In genomic region chr7:5215313-5215712, GRCh38 we compare ENCODE assay signal across 14 cellular contexts.
"Had no signal": no experiment of that assay in that cellular context is flagged by ENCODE, and none has a peak within 500 bp of the region (broad histone marks: within the 10 kb centered on the region; RNA-seq: fewer than 3 reads in every experiment).

No MANE protein-coding gene starts in this region.

- H3K9me3 ChIP-seq: upper lobe of left lung had no signal

- H3K27ac ChIP-seq: foreskin keratinocyte, parathyroid adenoma, upper lobe of left lung had no signal

- H3K27me3 ChIP-seq: foreskin keratinocyte, upper lobe of left lung had no signal

- H3K4me1 ChIP-seq: foreskin keratinocyte, parathyroid adenoma had no signal

- H3K9ac ChIP-seq: parathyroid adenoma had no signal

- DNase-seq: activated CD4-positive, alpha-beta memory T cell treated with anti-CD3 and anti-CD28 coated beads for 36 hours; activated CD4-positive, alpha-beta T cell treated with anti-CD3 and anti-CD28 coated beads for 4 hours; activated gamma-delta T cell treated with Interleukin-2 at 50 U/mL for 16 hours; dermis blood vessel endothelial cell; effector CD8-positive, alpha-beta T cell; foreskin keratinocyte; hippocampal formation; kidney glomerular epithelial cell; nucleus accumbens; stimulated activated CD4-positive, alpha-beta T cell treated with anti-CD3 and anti-CD28 coated beads, Interleukin-4, amount 100 ng/mL, for 24 hours; stimulated activated naive CD8-positive, alpha-beta T cell treated with anti-CD3 and anti-CD28 coated beads, Interleukin-15, Interleukin-2, amounts not matched to agents 100 U/mL and 50 U/mL, for 24 hours; T-helper 9 cell; upper lobe of left lung had no signal

- H2AFZ ChIP-seq: parathyroid adenoma had no signal

- H3K4me3 ChIP-seq: upper lobe of left lung had no signal
